Comparison of ENCODE assay signal across 20 cellular contexts in the genomic region with DNA sequence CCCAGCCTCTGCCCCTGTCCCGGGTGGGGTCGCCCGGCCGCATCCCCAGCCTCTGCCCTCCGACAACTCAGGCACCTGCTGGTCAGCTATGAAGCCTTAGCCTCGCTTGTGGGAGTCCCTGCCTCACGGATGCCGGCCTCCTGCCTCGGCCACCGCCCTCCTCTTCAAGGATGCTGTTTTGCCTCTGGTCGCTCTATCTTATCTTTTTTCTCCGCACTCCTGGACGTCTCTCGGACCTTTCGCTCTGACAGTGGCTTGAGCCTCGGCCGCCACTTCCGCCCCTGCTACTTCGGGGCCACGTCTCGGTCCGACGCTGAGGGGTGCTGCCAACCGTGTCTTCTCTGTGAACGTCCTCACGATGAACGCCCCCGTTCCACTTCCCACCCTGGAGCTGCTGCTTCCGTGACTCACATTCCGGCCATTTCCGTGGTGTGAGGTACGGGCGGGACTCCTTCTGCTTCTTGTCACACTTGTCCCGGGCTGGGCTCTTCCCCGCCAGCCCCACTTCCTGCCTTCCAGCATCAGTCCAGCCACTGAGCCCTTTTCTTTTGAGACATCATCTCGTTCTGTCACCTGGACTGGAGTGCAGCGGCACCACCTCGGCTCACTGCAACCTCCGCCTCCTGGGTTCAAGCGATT. TPM values are rescaled to one million over a fixed set of nuclear protein-coding genes. Genes with fewer than 3 reads are reported as not detected.
DNase-seq lines count a peak whose midpoint lies in the region; ATAC-seq, FAIRE-seq and TF ChIP-seq lines count a peak whose summit lies in the region.
"Had no signal": no experiment of that assay in that cellular context is flagged by ENCODE, and none has a peak within 500 bp of the region (broad histone marks: within the 10 kb centered on the region; RNA-seq: fewer than 3 reads in every experiment).

No MANE protein-coding gene starts in this region.

- H3K9me1 ChIP-seq in K562 (ENCODE audit: control insufficient read depth, insufficient read depth, low read length) = peaks cover 3% of the 10 kb centered on the region

- H4K20me1 ChIP-seq in K562 (replicated peaks; ENCODE audit: control insufficient read depth, insufficient read depth, low read length) = peaks cover 20% of the 10 kb centered on the region
- H4K20me1 ChIP-seq: BLaER1 had no signal

- no peak for FAIRE-seq in K562 (lab: Jason Lieb, UNC)
- FAIRE-seq: A549, GM12878, H54, HepG2 had no signal

- no peaks in the 10 kb centered on the region for H3K36me3 ChIP-seq in K562 (ENCODE audit: control insufficient read depth, insufficient read depth, low read length)
- H3K36me3 ChIP-seq: BLaER1 had no signal

- H3K9ac ChIP-seq in K562 (ENCODE audit: insufficient read depth in 1 of 2, low read depth in 2 of 2, low read length in 2 of 2) = peak overlapping the region in 1 of 2 experiments; percentile 14; a peak in 1 of 4 replicates
- H3K9ac ChIP-seq: BLaER1, GM23248, KMS-11 had no signal

- H3K4me3 ChIP-seq in K562 = no peak overlapping the region
- H3K4me3 ChIP-seq: A549, BLaER1, GM12878, GM23248 had no signal

- in situ Hi-C loops in K562 (cut with MboI) = no loop called here

- no peaks in the 10 kb centered on the region for H3K9me3 ChIP-seq in K562 (replicated peaks; ENCODE audit: control insufficient read depth, insufficient read depth, low read depth, low read length)
- H3K9me3 ChIP-seq: A549, BLaER1 had no signal

- no peak for TF ChIP-seq POLR2A in K562 (conservative IDR thresholded peaks at IDR 0.05)

- peaks cover 80 to 93% of the 10 kb centered on the region in 2 experiments for H3K27me3 ChIP-seq in K562 (ENCODE audit: control insufficient read depth in 2 of 2, insufficient read depth in 2 of 2, low read length in 2 of 2)

- peaks cover 29% of the 10 kb centered on the region for H3K4me1 Mint-ChIP-seq in nephron progenitor cell
- H3K4me1 Mint-ChIP-seq: CD14-positive monocyte had no signal

- peaks cover 0 to 54% of the 10 kb centered on the region in 2 experiments; a peak in 3 of 5 replicates for H3K4me1 ChIP-seq in K562 (replicated peaks in 1 of 2; ENCODE audit: control insufficient read depth in 2 of 2, insufficient read depth in 2 of 2, low read length in 2 of 2)
- H3K4me1 ChIP-seq: A549 had no signal

- WGBS in K562 (ENCODE audit: insufficient coverage, low coverage, missing lambda C conversion rate) = 10% methylated on average over 33 of the region's 40 CpGs

- no peaks in the 10 kb centered on the region for H3K79me2 ChIP-seq in K562 (ENCODE audit: control insufficient read depth, insufficient read depth, low read length)

- TF ChIP-seq RAD21 in K562 (CRISPR knock-in tag; conservative IDR thresholded peaks at IDR 0.05 in 1 of 2, IDR thresholded peaks at IDR 0.05 in 1 of 2) = no peak

- intact Hi-C loops in K562 (cut with micrococcal nuclease) = no loop called here

- H3K36me3 Mint-ChIP-seq in nephron progenitor cell (ENCODE audit: low read depth) = no peaks in the 10 kb centered on the region
- H3K36me3 Mint-ChIP-seq: CD14-positive monocyte; CD4-positive, alpha-beta memory T cell had no signal

- no peak overlapping the region for H3K27ac Mint-ChIP-seq in nephron progenitor cell

- no TSS peak for BruUV-seq in K562 (replicated peaks; lab: Mats Ljungman, UMichigan)

- peaks cover 93% of the 10 kb centered on the region for H3K27me3 Mint-ChIP-seq in nephron progenitor cell (ENCODE audit: low read depth, poor library complexity)

- 0 out of 2 replicates have a peak overlapping the region, but pooled peaks have one; percentile 26 for H3K4me2 ChIP-seq in K562 (ENCODE audit: insufficient read depth, low read length)
- H3K4me2 ChIP-seq: A549, KMS-11 had no signal

- H3K4me3 Mint-ChIP-seq in nephron progenitor cell = no peak overlapping the region
- H3K4me3 Mint-ChIP-seq: CD4-positive, alpha-beta memory T cell had no signal

- TF ChIP-seq EP300 in K562 (IDR thresholded peaks at IDR 0.05; ENCODE audit: low read length) = no peak

- ATAC-seq in K562 (peak; percentile 32), HG03460 (IDR thresholded peaks at IDR 0.05; ENCODE audit: unreplicated experiment) (no peak), GM21737 (IDR thresholded peaks at IDR 0.05; ENCODE audit: unreplicated experiment) (no peak)
- ATAC-seq: A549, GM12878, HepG2 had no signal

- POLR2A ChIA-PET in K562 (lab: Yijun Ruan, JAX) = interaction anchor here (0.5 to 0.7 kb wide), 2 partner anchors 175 to 319 kb away, joined by 3 to 4 read pairs; no protein-coding TSS in a partner anchor

- DNase-seq in Daoy (ENCODE audit: low read depth) (peak; percentile 43), K562 (ENCODE audit: extremely low read depth in 1 of 4, low spot score in 3 of 4) (no peak), nephron progenitor cell (peak; percentile 4), NCI-H524 treated with DMSO at 0.1 percent for 48 hours (lab: John Stamatoyannopoulos, UW) (no peak)
- DNase-seq: AML-193; CD4-positive, alpha-beta memory T cell; DMS153; DMS79; GF-D8; GM23248; HCEC 1CT had no signal

- H2AFZ ChIP-seq in K562 (ENCODE audit: low read depth, low read length) = no peak overlapping the region
- H2AFZ ChIP-seq: GM23248 had no signal

- TF ChIP-seq CTCF in K562 (IDR thresholded peaks at IDR 0.05 in 2 of 3, conservative IDR thresholded peaks at IDR 0.05 in 1 of 3; ENCODE audit: insufficient read depth in 2 of 3, low read depth in 1 of 3, low read length in 3 of 3) (no peak), nephron progenitor cell (IDR thresholded peaks at IDR 0.05) (no peak)

- peaks cover 3% of the 10 kb centered on the region for H3K9me3 Mint-ChIP-seq in nephron progenitor cell
- H3K9me3 Mint-ChIP-seq: CD4-positive, alpha-beta memory T cell had no signal

- H3K27ac ChIP-seq in K562 (ENCODE audit: extremely low read depth, low read depth, low read length) = no peak overlapping the region
- H3K27ac ChIP-seq: A549, BLaER1, GM23248, KMS-11 had no signal

- CTCF ChIA-PET in K562 (lab: Yijun Ruan, JAX; ENCODE audit: low intra/inter-chr PET ratio) = interaction anchor here (0.6 kb wide), 1 partner anchor 183 kb away, joined by 3 read pairs; no protein-coding TSS in a partner anchor

TF ChIP-seq in K562, 482 proteins besides CTCF, POLR2A, EP300 and RAD21:
- TF ChIP-seq SPI1 (IDR thresholded peaks at IDR 0.05; ENCODE audit: borderline replicate concordance, low read depth, low read length) = peak; percentile 6; the same call in 1 of the 2 replicates
- peak; percentile 35; the same call in 1 of the 2 replicates for TF ChIP-seq CXXC5 (CRISPR knock-in tag; IDR thresholded peaks at IDR 0.05)
- TF ChIP-seq FOXM1 (IDR thresholded peaks at IDR 0.05; ENCODE audit: low read depth) = no peak
- TF ChIP-seq FOXM1 (CRISPR knock-in tag; IDR thresholded peaks at IDR 0.05; ENCODE audit: low read depth) = no peak
- 0 out of 2 replicates have a peak, but pooled peaks have one; percentile 11 for TF ChIP-seq EGR1 (conservative IDR thresholded peaks at IDR 0.05)
TF ChIP-seq in K562: peak in this region for 3.

RNA-seq across cellular contexts. Expression of a gene that starts 26.3 kb away (rescaled TPM):
- total RNA-seq in Daoy (2014; rRNA removed; shearing (Covaris generic)) = 1.3 and 2.2 TPM in 2 replicates
- total RNA-seq in K562 (2011; cell fraction: chromatin; rRNA removed; ENCODE audit: low replicate concordance) = 2.7 and 4.4 TPM in 2 replicates
- 4.6 and 5.5 TPM in 2 replicates for total RNA-seq in K562 (2011; cell fraction: nucleolus; rRNA removed)
- 3.2 and 4.1 TPM in 2 replicates for total RNA-seq in K562 (2011; cell fraction: nucleoplasm; rRNA removed)
- total RNA-seq in K562 (2014; rRNA removed) (4.7 and 6.7 TPM in 2 replicates), K562 (2014; rRNA removed; fragmentation: Illumina TruSeq; extraction: Trizol) (1.3 and 1.5 TPM in 2 replicates), K562 (2015; rRNA removed; fragmentation: Illumina TruSeq; extraction: Trizol) (2.1 and 2.9 TPM in 2 replicates), K562 (2021) (4.0 and 4.4 TPM in 2 replicates)
- polyA plus RNA-seq in K562 (2011; rRNA removed) (2.6 and 3.7 TPM in 2 replicates), K562 (2014; fragmentation: Illumina TruSeq; extraction: Trizol) (3.6 and 3.7 TPM in 2 replicates), K562 (2014; fragmentation: Nextera tagmentation; extraction: Ambion mirVana) (not detected), K562 (2014; rRNA removed) (5.8 and 7.3 TPM in 2 replicates)
- polyA plus RNA-seq in K562 (2011; cell fraction: cytosol; rRNA removed) = 3.0 and 6.6 TPM in 2 replicates
- polyA plus RNA-seq in K562 (2011; cell fraction: nucleus; rRNA removed) = 4.7 and 8.2 TPM in 2 replicates
- polyA plus RNA-seq in K562 (2012) = 3.0 and 3.6 TPM in 2 replicates
- 0.99 and 1.2 TPM in 2 replicates for polyA minus RNA-seq in K562 (2011; rRNA and poly(A)+ RNA removed)
- polyA minus RNA-seq in K562 (2011; cell fraction: cytosol; rRNA and poly(A)+ RNA removed) = 0.82 and 2.1 TPM in 2 replicates
- polyA minus RNA-seq in K562 (2011; cell fraction: nucleus; rRNA and poly(A)+ RNA removed) = 3.0 and 3.6 TPM in 2 replicates

RNA-seq across cellular contexts. Expression of a gene that starts 55.0 kb away (rescaled TPM):
- 32.3 and 35.7 TPM in 2 replicates for total RNA-seq in Daoy (2014; rRNA removed; shearing (Covaris generic))
- total RNA-seq in K562 (2011; cell fraction: chromatin; rRNA removed; ENCODE audit: low replicate concordance) = 103 and 177 TPM in 2 replicates
- 66.8 and 69.0 TPM in 2 replicates for total RNA-seq in K562 (2011; cell fraction: nucleolus; rRNA removed)
- total RNA-seq in K562 (2011; cell fraction: nucleoplasm; rRNA removed) = 75.2 and 79.0 TPM in 2 replicates
- total RNA-seq in K562 (2014; rRNA removed) = 22.4 and 27.5 TPM in 2 replicates
- 13.9 and 16.5 TPM in 2 replicates for total RNA-seq in K562 (2014; rRNA removed; fragmentation: Illumina TruSeq; extraction: Trizol)
- 22.4 and 22.9 TPM in 2 replicates for total RNA-seq in K562 (2015; rRNA removed; fragmentation: Illumina TruSeq; extraction: Trizol)
- 41.0 and 41.9 TPM in 2 replicates for total RNA-seq in K562 (2021)
- 15.5 and 18.8 TPM in 2 replicates for polyA plus RNA-seq in K562 (2011; rRNA removed)
- polyA plus RNA-seq in K562 (2011; cell fraction: cytosol; rRNA removed) = 12.0 and 15.7 TPM in 2 replicates
- 37.6 and 54.4 TPM in 2 replicates for polyA plus RNA-seq in K562 (2011; cell fraction: nucleus; rRNA removed)
- polyA plus RNA-seq in K562 (2012) = 34.5 and 78.0 TPM in 2 replicates
- 22.9 and 25.8 TPM in 2 replicates for polyA plus RNA-seq in K562 (2014; fragmentation: Illumina TruSeq; extraction: Trizol)
- 1 to 10 TPM; 1.4 to 3.7 TPM for polyA plus RNA-seq in K562 (2014; fragmentation: Nextera tagmentation; extraction: Ambion mirVana)
- 25.6 and 26.4 TPM in 2 replicates for polyA plus RNA-seq in K562 (2014; rRNA removed)
- 13.4 and 17.1 TPM in 2 replicates for polyA minus RNA-seq in K562 (2011; rRNA and poly(A)+ RNA removed)
- polyA minus RNA-seq in K562 (2011; cell fraction: cytosol; rRNA and poly(A)+ RNA removed) = 14.6 and 14.7 TPM in 2 replicates
- 18.3 and 25.2 TPM in 2 replicates for polyA minus RNA-seq in K562 (2011; cell fraction: nucleus; rRNA and poly(A)+ RNA removed)

Comparison
In these comparisons a context has a peak if more than half of its experiments do, and no peak if none do; other contexts are left out.
1. DNase-seq: peak in Daoy (single experiment) and nephron progenitor cell (single experiment); none in K562 (0 of 4) and NCI-H524 treated with DMSO at 0.1 percent for 48 hours (single experiment).